In genomic region chr20:38730167-38730988, GRCh38 we compare ENCODE assay signal across 9 cellular contexts. TPM values are rescaled to one million over a fixed set of nuclear protein-coding genes. Genes with fewer than 3 reads are reported as not detected.
DNase-seq lines count a peak whose midpoint lies in the region; ATAC-seq and TF ChIP-seq lines count a peak whose summit lies in the region.
"Had no signal": no experiment of that assay in that cellular context is flagged by ENCODE, and none has a peak within 500 bp of the region (broad histone marks: within the 10 kb centered on the region; RNA-seq: fewer than 3 reads in every experiment).

No MANE protein-coding gene starts in this region.

- H3K4me3 ChIP-seq in Caco-2 (ENCODE audit: low read depth, low read length) (no peak overlapping the region), HUES64 (ENCODE audit: low read length) (peak overlapping the region; percentile 49; the same call in 1 of the 2 replicates)

- H3K27ac ChIP-seq in HUES64 (ENCODE audit: low read depth, low read length) = no peak overlapping the region

- 4% methylated on average over 41 of the region's 41 CpGs for WGBS in HUES64

- no TSS peak for BruUV-seq in Caco-2 (replicated peaks; lab: Mats Ljungman, UMichigan)

- peaks cover 2% of the 10 kb centered on the region; the same call in 1 of the 2 replicates for H3K9me3 ChIP-seq in Caco-2
- no peaks in the 10 kb centered on the region for H3K9me3 ChIP-seq in HUES64 (ENCODE audit: insufficient read depth, low read depth, low read length)

- ATAC-seq in activated naive CD8-positive, alpha-beta T cell treated with anti-CD3 and anti-CD28 coated beads, Interleukin-2, amount 10 ng/mL, durations not matched to agents 7 days and 5 days (ENCODE audit: low read depth) = no peak
- no peak for ATAC-seq in natural killer cell

- H3K27ac Mint-ChIP-seq in Caco-2 (ENCODE audit: unreplicated experiment) (no peak overlapping the region), natural killer cell (peak overlapping the region; percentile 36 to 54)
- peak overlapping the region; percentile 32 for H3K27ac Mint-ChIP-seq in activated naive CD8-positive, alpha-beta T cell treated with anti-CD3 and anti-CD28 coated beads, Interleukin-2, amount 10 ng/mL, durations not matched to agents 7 days and 5 days

- H3K4me1 Mint-ChIP-seq in Caco-2 (ENCODE audit: low read depth, unreplicated experiment) (peaks cover 12% of the 10 kb centered on the region), natural killer cell (peaks cover 50 to 54% of the 10 kb centered on the region in 2 donors)
- peaks cover 32% of the 10 kb centered on the region for H3K4me1 Mint-ChIP-seq in activated naive CD8-positive, alpha-beta T cell treated with anti-CD3 and anti-CD28 coated beads, Interleukin-2, amount 10 ng/mL, durations not matched to agents 7 days and 5 days

- H3K36me3 ChIP-seq in Caco-2 (ENCODE audit: control insufficient read depth, insufficient read depth, low read length) (no peaks in the 10 kb centered on the region), HUES64 (ENCODE audit: insufficient read depth, low read length) (no peaks in the 10 kb centered on the region)

- peaks cover 17% of the 10 kb centered on the region for H3K4me1 ChIP-seq in Caco-2
- H3K4me1 ChIP-seq in HUES64 (ENCODE audit: insufficient read depth, low read length) = peaks cover 17% of the 10 kb centered on the region; the same call in 1 of the 2 replicates

- CTCF ChIA-PET in Caco-2 (lab: Charles Lee) = interaction anchor here (0.6 to 2.3 kb wide), 5 partner anchors 10 to 1144 kb away, joined by 3 to 7 read pairs (median 3); no protein-coding TSS in a partner anchor

- no peaks in the 10 kb centered on the region for H3K9me3 Mint-ChIP-seq in Caco-2 (ENCODE audit: unreplicated experiment)
- no peaks in the 10 kb centered on the region for H3K9me3 Mint-ChIP-seq in activated naive CD8-positive, alpha-beta T cell treated with anti-CD3 and anti-CD28 coated beads, Interleukin-2, amount 10 ng/mL, durations not matched to agents 7 days and 5 days
- H3K9me3 Mint-ChIP-seq in natural killer cell = no peaks in the 10 kb centered on the region

- no peak overlapping the region for H3K9ac ChIP-seq in HUES64 (ENCODE audit: low read depth, low read length)

- TF ChIP-seq CTCF in Caco-2 (IDR thresholded peaks at IDR 0.05; ENCODE audit: insufficient read depth in 1 of 2, low read depth in 1 of 2, low read length in 1 of 2, severe bottlenecking in 1 of 2, unreplicated experiment in 1 of 2) (no peak), natural killer cell (IDR thresholded peaks at IDR 0.05) (no peak)

- in situ Hi-C loops in G401 (cut with HindIII; ENCODE audit: low sequenced_read_pairs) = no loop called here

- no peak for DNase-seq in Caco-2
- DNase-seq in activated naive CD8-positive, alpha-beta T cell treated with anti-CD3 and anti-CD28 coated beads, Interleukin-2, amount 10 ng/mL, durations not matched to agents 7 days and 5 days = peak; percentile 39
- DNase-seq in natural killer cell = no peak
- no peak for DNase-seq in NK-92 (lab: John Stamatoyannopoulos, UW; ENCODE audit: unreplicated experiment)
- no peak for DNase-seq in COR-L47 (lab: John Stamatoyannopoulos, UW)
- DNase-seq in G401 (ENCODE audit: low spot score) = no peak
- no peak for DNase-seq in HuH-7 (ENCODE audit: low spot score)
- DNase-seq: SHP77 treated with DMSO at 0.1 percent for 48 hours had no signal

- H3K27me3 Mint-ChIP-seq in Caco-2 (ENCODE audit: insufficient read depth, unreplicated experiment) (peaks cover 65% of the 10 kb centered on the region), natural killer cell (ENCODE audit: low read depth in 2 of 2) (peaks cover 84 to 88% of the 10 kb centered on the region in 2 donors)
- peaks cover 89% of the 10 kb centered on the region for H3K27me3 Mint-ChIP-seq in activated naive CD8-positive, alpha-beta T cell treated with anti-CD3 and anti-CD28 coated beads, Interleukin-2, amount 10 ng/mL, durations not matched to agents 7 days and 5 days

- H3K4me3 Mint-ChIP-seq in Caco-2 (ENCODE audit: unreplicated experiment) (peak overlapping the region; percentile 69), natural killer cell (peak overlapping the region; percentile 67)
- H3K4me3 Mint-ChIP-seq in activated naive CD8-positive, alpha-beta T cell treated with anti-CD3 and anti-CD28 coated beads, Interleukin-2, amount 10 ng/mL, durations not matched to agents 7 days and 5 days = peak overlapping the region; percentile 42

- peaks cover 9% of the 10 kb centered on the region for H3K27me3 ChIP-seq in Caco-2 (replicated peaks; ENCODE audit: control insufficient read depth, insufficient read depth, low read length)
- peaks cover 92% of the 10 kb centered on the region for H3K27me3 ChIP-seq in HUES64 (ENCODE audit: insufficient read depth, low read length)

- intact Hi-C loops in Caco-2 (cut with micrococcal nuclease; ENCODE audit: unreplicated experiment) = loop anchor here (2.0 kb wide), 1 partner anchor 72 kb away; no protein-coding TSS in a partner anchor
- intact Hi-C loops in natural killer cell (cut with micrococcal nuclease) = loop anchor here (2.0 to 5.0 kb wide), 2 partner anchors 16 to 62 kb away; no protein-coding TSS in a partner anchor

- POLR2A ChIA-PET in Caco-2 (lab: Charles Lee) = no interaction called here
- POLR2A ChIA-PET in activated naive CD8-positive, alpha-beta T cell treated with anti-CD3 and anti-CD28 coated beads, Interleukin-2, amount 10 ng/mL, durations not matched to agents 7 days and 5 days (lab: Charles Lee) = interaction anchor here (1.0 kb wide), 1 partner anchor 196 kb away, joined by 4 read pairs; the partner anchor contains the start of gene FAM83D

- H3K36me3 Mint-ChIP-seq in Caco-2 (ENCODE audit: insufficient read depth, unreplicated experiment) (no peaks in the 10 kb centered on the region), natural killer cell (peaks cover 6% of the 10 kb centered on the region)
- H3K36me3 Mint-ChIP-seq in activated naive CD8-positive, alpha-beta T cell treated with anti-CD3 and anti-CD28 coated beads, Interleukin-2, amount 10 ng/mL, durations not matched to agents 7 days and 5 days = peaks cover 3% of the 10 kb centered on the region

RNA-seq across cellular contexts. Expression of gene SLC32A1, which starts 6.1 kb away (rescaled TPM):
- not detected in 2 replicates for total RNA-seq in Caco-2 (2022)
- 0.15 TPM for polyA plus RNA-seq in HUES64 (2013, experiment 1 of 2)
- polyA plus RNA-seq in HUES64 (2013, experiment 2 of 2) = 0.13 TPM
- not detected for total RNA-seq in activated naive CD8-positive, alpha-beta T cell treated with anti-CD3 and anti-CD28 coated beads, Interleukin-2, amount 10 ng/mL, durations not matched to agents 7 days and 5 days
- total RNA-seq in natural killer cell = not detected
- total RNA-seq in G401 (2014; rRNA removed; shearing (Covaris generic)) = not detected in 2 replicates

RNA-seq across cellular contexts. Expression of gene ACTR5, which starts 17.9 kb away (rescaled TPM):
- total RNA-seq in Caco-2 (2022) = 18.2 and 20.0 TPM in 2 replicates
- polyA plus RNA-seq in HUES64 (2013, experiment 1 of 2) = 10.3 TPM
- polyA plus RNA-seq in HUES64 (2013, experiment 2 of 2) = 8.9 TPM
- total RNA-seq in activated naive CD8-positive, alpha-beta T cell treated with anti-CD3 and anti-CD28 coated beads, Interleukin-2, amount 10 ng/mL, durations not matched to agents 7 days and 5 days = 10 to 100 TPM; 10.4 to 11.9 TPM
- 10 to 100 TPM; 14.4 to 17.7 (median 17.6) TPM for total RNA-seq in natural killer cell
- 10.9 and 28.1 TPM in 2 replicates for total RNA-seq in G401 (2014; rRNA removed; shearing (Covaris generic))
